In the genomic region with DNA sequence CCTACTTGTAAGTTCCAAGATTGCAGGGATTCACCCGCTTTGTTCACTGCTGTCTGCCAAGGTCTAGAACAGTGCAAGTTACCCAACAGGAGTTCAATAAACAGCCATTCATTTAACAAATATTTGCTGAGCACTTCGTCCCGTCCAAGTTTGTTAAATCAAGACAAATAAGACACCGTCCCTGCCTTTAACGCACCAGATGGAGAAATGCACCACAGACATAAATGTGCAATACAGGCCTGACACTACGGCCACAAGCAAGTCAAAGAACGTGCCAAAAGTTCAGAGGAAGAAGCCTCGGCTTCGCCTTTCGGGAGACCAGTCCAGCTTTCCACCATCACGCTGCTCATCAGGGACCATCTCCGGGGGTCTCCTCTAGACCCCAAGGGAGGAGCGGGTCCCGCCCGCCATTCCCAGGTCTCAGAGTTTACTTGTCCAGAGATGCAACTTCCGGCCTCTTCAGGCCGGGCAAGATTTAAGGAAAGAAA, we compare ENCODE assay signal across 8 cellular contexts. TPM values are rescaled to one million over a fixed set of nuclear protein-coding genes. Genes with fewer than 3 reads are reported as not detected.
DNase-seq lines count a peak whose midpoint lies in the region; ATAC-seq and TF ChIP-seq lines count a peak whose summit lies in the region.

No MANE protein-coding gene starts in this region.

- H3K9me3 ChIP-seq in BE2C (no peaks in the 10 kb centered on the region), HUES48 (ENCODE audit: control insufficient read depth, insufficient read depth, low read length) (no peaks in the 10 kb centered on the region), iPS-18a (ENCODE audit: control insufficient read depth, low read depth, low read length) (no peaks in the 10 kb centered on the region)

- H3K4me3 ChIP-seq in BE2C (ENCODE audit: low read depth, low read length) (peak overlapping the region; percentile 81), HUES48 (ENCODE audit: low read depth, low read length) (peak overlapping the region; percentile 80), iPS-18a (ENCODE audit: low read length) (peak overlapping the region; percentile 95), skin epidermis (peak overlapping the region; percentile 65 to 93 (median 75))

- TF ChIP-seq CTCF in BE2C (IDR thresholded peaks at IDR 0.05; ENCODE audit: low read depth, low read length) = no peak

- H3K36me3 ChIP-seq in BE2C (no peaks in the 10 kb centered on the region; the same call in 1 of the 2 replicates), HUES48 (ENCODE audit: control insufficient read depth, insufficient read depth, low read length) (peaks cover 30% of the 10 kb centered on the region), iPS-18a (ENCODE audit: control insufficient read depth, low read depth, low read length) (peaks cover 26% of the 10 kb centered on the region)

- H3K27me3 ChIP-seq in BE2C = no peaks in the 10 kb centered on the region
- no peaks in the 10 kb centered on the region for H3K27me3 ChIP-seq in HUES48 (ENCODE audit: control insufficient read depth, insufficient read depth, low read length)
- no peaks in the 10 kb centered on the region for H3K27me3 ChIP-seq in iPS-18a (ENCODE audit: control insufficient read depth, insufficient read depth, low read length)

- intact Hi-C loops in posterior cingulate gyrus (cut with DNase I) = no loop called here

- H3K4me1 ChIP-seq in BE2C (no peaks in the 10 kb centered on the region), HUES48 (ENCODE audit: control insufficient read depth, insufficient read depth, low read length) (peaks cover 16% of the 10 kb centered on the region), iPS-18a (ENCODE audit: control insufficient read depth, low read depth, low read length) (peaks cover 12% of the 10 kb centered on the region)

- ATAC-seq in GM19035 (IDR thresholded peaks at IDR 0.05; ENCODE audit: unreplicated experiment) = peak; percentile 6

- H3K27ac ChIP-seq in HUES48 (ENCODE audit: low read depth, low read length) (peak overlapping the region; percentile 55), iPS-18a (ENCODE audit: low read length) (peak overlapping the region; percentile 11), skin epidermis (peak overlapping the region; percentile 69 to 99 (median 90))

- DNase-seq in BE2C (no peak), amniotic epithelial cell (ENCODE audit: low read depth) (peak; percentile 33), NCI-H1436 (lab: John Stamatoyannopoulos, UW) (no peak), posterior cingulate gyrus (no peak)

- H3K9ac ChIP-seq in HUES48 (ENCODE audit: low read depth, low read length) = peak overlapping the region; percentile 43
- H3K9ac ChIP-seq in iPS-18a (ENCODE audit: low read length) = peak overlapping the region; percentile 81

RNA-seq across cellular contexts. Expression of gene C2orf76, which starts 0.4 kb away (rescaled TPM):
- 6.7 TPM for polyA plus RNA-seq in BE2C (2012; ENCODE audit: insufficient read depth, insufficient read length, low read depth)

RNA-seq across cellular contexts. Expression of gene DBI, which starts 0.6 kb away (rescaled TPM):
- 46.8 TPM for polyA plus RNA-seq in BE2C (2012; ENCODE audit: insufficient read depth, insufficient read length, low read depth)

Comparison
In these comparisons a context has a peak if more than half of its experiments do, and no peak if none do; other contexts are left out.
1. H3K27ac ChIP-seq: peak in every context shown above with its lines; median percentile 90 in skin epidermis; 55 in HUES48; 11 in iPS-18a.